8 cellular contexts compared by ENCODE assay signal in genomic region chr19:55635856-55636440, GRCh38. TPM values are rescaled to one million over a fixed set of nuclear protein-coding genes. Genes with fewer than 3 reads are reported as not detected.
DNase-seq lines count a peak whose midpoint lies in the region; ATAC-seq and TF ChIP-seq lines count a peak whose summit lies in the region.

No MANE protein-coding gene starts in this region.

- peak overlapping the region; percentile 100 for H3K27ac Mint-ChIP-seq in activated CD8-positive, alpha-beta memory T cell treated with anti-CD3 and anti-CD28 coated beads, Interleukin-2, amount 10 ng/mL, durations not matched to agents 7 days and 5 days

- H3K27me3 ChIP-seq in body of pancreas (no peaks in the 10 kb centered on the region), lower lobe of right lung (ENCODE audit: low read depth) (no peaks in the 10 kb centered on the region), tibial nerve (no peaks in the 10 kb centered on the region)

- TF ChIP-seq EP300 in tibial nerve (IDR thresholded peaks at IDR 0.05), result no peak

- H3K36me3 ChIP-seq in body of pancreas (replicated peaks in 1 of 2; ENCODE audit: insufficient read depth in 1 of 2, low read depth in 2 of 2) (no peaks in the 10 kb centered on the region), lower lobe of right lung (no peaks in the 10 kb centered on the region), tibial nerve (peaks cover 0 to 5% (median 0%) of the 10 kb centered on the region in 3 donors)

- TF ChIP-seq CTCF in body of pancreas (IDR thresholded peaks at IDR 0.05) (no peak), lower lobe of right lung (IDR thresholded peaks at IDR 0.05) (no peak), tibial nerve (IDR thresholded peaks at IDR 0.05) (no peak)

- intact Hi-C loops in body of pancreas (cut with DNase I), result no loop called here
- intact Hi-C loops in lower lobe of right lung (cut with DNase I), result no loop called here

- H3K9me3 Mint-ChIP-seq in activated CD8-positive, alpha-beta memory T cell treated with anti-CD3 and anti-CD28 coated beads, Interleukin-2, amount 10 ng/mL, durations not matched to agents 7 days and 5 days (ENCODE audit: low read depth), result no peaks in the 10 kb centered on the region

- WGBS in body of pancreas, 2 donors, result 35 to 39% methylated on average over 7 of the region's 7 CpGs
- WGBS in tibial nerve, 2 donors, result 56 to 60% methylated on average over 7 of the region's 7 CpGs

- no peak for TF ChIP-seq POLR2A in body of pancreas (IDR thresholded peaks at IDR 0.05)
- no peak for TF ChIP-seq POLR2A in tibial nerve (IDR thresholded peaks at IDR 0.05)

- H3K4me1 ChIP-seq in body of pancreas (peaks cover 63% of the 10 kb centered on the region), lower lobe of right lung (peaks cover 76% of the 10 kb centered on the region), tibial nerve (peaks cover 0 to 75% (median 35%) of the 10 kb centered on the region in 4 donors)

- peak overlapping the region; percentile 96 to 100 for H3K4me3 ChIP-seq in body of pancreas
- peak overlapping the region; percentile 98 for H3K4me3 ChIP-seq in lower lobe of right lung
- peak overlapping the region; percentile 96 to 100 (median 99) for H3K4me3 ChIP-seq in tibial nerve

- DNase-seq in activated CD8-positive, alpha-beta memory T cell treated with anti-CD3 and anti-CD28 coated beads, Interleukin-2, amount 10 ng/mL, durations not matched to agents 7 days and 5 days, result no peak
- DNase-seq in activated CD8-positive, alpha-beta memory T cell treated with anti-CD3 and anti-CD28 coated beads, Interleukin-2, amount 50 U/mL, for 48 hours, result no peak
- DNase-seq in body of pancreas (no peak), lower lobe of right lung (no peak), tibial nerve (ENCODE audit: low spot score in 2 of 2) (no peak), AG08396 (ENCODE audit: low spot score) (no peak), HUDEP-2 (lab: John Stamatoyannopoulos, UW; ENCODE audit: unreplicated experiment in 76 of 76) (no peak), NCI-H82 treated with DMSO at 0.1 percent for 48 hours (lab: John Stamatoyannopoulos, UW; ENCODE audit: unreplicated experiment) (no peak)

- H3K27ac ChIP-seq in body of pancreas (peak overlapping the region; percentile 94 to 97 (median 96)), lower lobe of right lung (peak overlapping the region; percentile 99), tibial nerve (peak overlapping the region; percentile 98 to 100 (median 100))

- no peak for ATAC-seq in activated CD8-positive, alpha-beta memory T cell treated with anti-CD3 and anti-CD28 coated beads, Interleukin-2, amount 10 ng/mL, durations not matched to agents 7 days and 5 days
- ATAC-seq in body of pancreas (no peak), lower lobe of right lung (no peak)

- CTCF ChIA-PET in activated CD8-positive, alpha-beta memory T cell treated with anti-CD3 and anti-CD28 coated beads, Interleukin-2, amount 10 ng/mL, durations not matched to agents 7 days and 5 days (lab: Charles Lee), result interaction anchor here (1.0 to 10.5 kb wide), 6 partner anchors 11 to 132 kb away, joined by 4 to 104 read pairs (median 7); partner anchors contain the start of genes CCDC106, U2AF2 and ZNF784

- H3K27me3 Mint-ChIP-seq in activated CD8-positive, alpha-beta memory T cell treated with anti-CD3 and anti-CD28 coated beads, Interleukin-2, amount 10 ng/mL, durations not matched to agents 7 days and 5 days, result no peaks in the 10 kb centered on the region

- no peaks in the 10 kb centered on the region for H3K9me3 ChIP-seq in body of pancreas
- no peaks in the 10 kb centered on the region for H3K9me3 ChIP-seq in lower lobe of right lung
- H3K9me3 ChIP-seq in tibial nerve, result no peaks in the 10 kb centered on the region

- H3K4me1 Mint-ChIP-seq in activated CD8-positive, alpha-beta memory T cell treated with anti-CD3 and anti-CD28 coated beads, Interleukin-2, amount 10 ng/mL, durations not matched to agents 7 days and 5 days, result peaks cover 67% of the 10 kb centered on the region

- H3K36me3 Mint-ChIP-seq in activated CD8-positive, alpha-beta memory T cell treated with anti-CD3 and anti-CD28 coated beads, Interleukin-2, amount 10 ng/mL, durations not matched to agents 7 days and 5 days, result peaks cover 12% of the 10 kb centered on the region

- peak overlapping the region; percentile 98 for H3K4me3 Mint-ChIP-seq in activated CD8-positive, alpha-beta memory T cell treated with anti-CD3 and anti-CD28 coated beads, Interleukin-2, amount 10 ng/mL, durations not matched to agents 7 days and 5 days

RNA-seq across cellular contexts. Expression of gene ZNF580, which starts 4.9 kb away (rescaled TPM):
- 10 to 100 TPM; 33.1 to 33.7 TPM for total RNA-seq in activated CD8-positive, alpha-beta memory T cell treated with anti-CD3 and anti-CD28 coated beads, Interleukin-2, amount 10 ng/mL, durations not matched to agents 7 days and 5 days
- 10 to 100 TPM; 29.7 to 36.1 TPM for total RNA-seq in body of pancreas
- 35.2 TPM for total RNA-seq in lower lobe of right lung
- total RNA-seq in tibial nerve, result 10 to 100 TPM; 24.1 to 67.5 (median 35.0) TPM

RNA-seq across cellular contexts. Expression of gene ZNF581, which starts 7.5 kb away (rescaled TPM):
- total RNA-seq in activated CD8-positive, alpha-beta memory T cell treated with anti-CD3 and anti-CD28 coated beads, Interleukin-2, amount 10 ng/mL, durations not matched to agents 7 days and 5 days, result 10 to 100 TPM; 23.7 to 25.4 TPM
- 10 to 100 TPM; 16.8 to 20.2 TPM for total RNA-seq in body of pancreas
- total RNA-seq in lower lobe of right lung, result 22.7 TPM
- 10 to 100 TPM in 2 of 4 donors, 1 to 10 TPM in 2; 5.7 to 19.4 (median 8.8) TPM for total RNA-seq in tibial nerve

RNA-seq across cellular contexts. Expression of gene ZNF784, which starts 11.6 kb away (rescaled TPM):
- 1 to 10 TPM; 5.1 to 7.3 TPM for total RNA-seq in activated CD8-positive, alpha-beta memory T cell treated with anti-CD3 and anti-CD28 coated beads, Interleukin-2, amount 10 ng/mL, durations not matched to agents 7 days and 5 days
- total RNA-seq in body of pancreas (1 to 10 TPM; 6.9 to 9.6 TPM), lower lobe of right lung (7.1 TPM), tibial nerve (1 to 10 TPM; 1.5 to 6.9 (median 1.9) TPM)

RNA-seq across cellular contexts. Expression of gene CCDC106, which starts 12.1 kb away (rescaled TPM):
- 1 to 10 TPM; 5.9 TPM for total RNA-seq in activated CD8-positive, alpha-beta memory T cell treated with anti-CD3 and anti-CD28 coated beads, Interleukin-2, amount 10 ng/mL, durations not matched to agents 7 days and 5 days
- total RNA-seq in body of pancreas (10 to 100 TPM in 1 of 2 donors, 1 to 10 TPM in 1; 5.9 to 15.0 TPM), lower lobe of right lung (11.6 TPM), tibial nerve (10 to 100 TPM; 14.5 to 39.6 (median 16.1) TPM)

RNA-seq across cellular contexts. Expression of gene U2AF2, which starts 18.9 kb away (rescaled TPM):
- 100 to 1,000 TPM; 284 to 324 TPM for total RNA-seq in activated CD8-positive, alpha-beta memory T cell treated with anti-CD3 and anti-CD28 coated beads, Interleukin-2, amount 10 ng/mL, durations not matched to agents 7 days and 5 days
- total RNA-seq in body of pancreas (100 to 1,000 TPM in 1 of 2 donors, 10 to 100 TPM in 1; 53.4 to 106 TPM), lower lobe of right lung (143 TPM), tibial nerve (100 to 1,000 TPM; 115 to 242 (median 141) TPM)
